In the genomic region with DNA sequence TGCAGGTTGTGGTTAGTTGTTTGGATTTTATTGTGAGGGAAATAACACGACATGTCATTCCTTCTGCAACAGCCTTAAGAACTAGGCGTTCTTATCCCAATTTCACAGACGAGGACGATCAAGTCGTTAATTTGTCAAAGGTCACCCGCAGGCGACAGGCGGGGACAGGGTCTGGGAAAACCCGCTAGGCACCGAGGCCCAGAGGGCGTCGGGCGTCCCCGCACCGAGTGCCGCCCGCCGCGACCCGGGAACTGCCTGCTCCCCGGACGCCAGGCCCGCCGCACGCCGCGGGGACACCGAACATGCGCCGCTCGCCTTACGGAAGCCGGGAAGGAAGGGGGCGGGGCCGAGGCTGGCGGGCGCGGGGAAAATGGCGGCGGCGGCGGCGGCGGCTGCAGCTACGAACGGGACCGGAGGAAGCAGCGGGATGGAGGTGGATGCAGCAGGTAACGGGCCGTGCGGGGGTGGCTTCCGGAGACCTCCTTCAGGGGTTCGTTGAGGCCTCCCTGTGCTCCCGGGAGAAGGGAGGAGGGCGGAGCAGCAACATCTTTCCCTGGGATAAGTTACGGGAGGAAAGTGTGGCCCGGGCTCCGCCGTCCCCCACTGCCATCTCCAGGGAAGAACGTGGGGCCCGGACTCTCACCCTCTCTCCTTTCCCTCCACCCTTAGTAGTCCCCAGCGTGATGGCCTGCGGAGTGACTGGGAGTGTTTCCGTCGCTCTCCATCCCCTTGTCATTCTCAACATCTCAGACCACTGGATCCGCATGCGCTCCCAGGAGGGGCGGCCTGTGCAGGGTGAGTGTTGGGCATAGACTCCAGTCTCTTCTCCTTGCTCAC, we compare ENCODE assay signal across 1 cellular context.
TF ChIP-seq lines count a peak whose summit lies in the region.

A gene (plus strand): TSS at position 349 of the 837 bp plus-strand sequence. CDS start 22 bp downstream, at position 371.

TF ChIP-seq in HepG2, 621 proteins besides CTCF, POLR2A, EP300 and RAD21 (continued from another document and continues in another):
- TF ChIP-seq ZNF75D (CRISPR knock-in tag; IDR thresholded peaks at IDR 0.05; ENCODE audit: borderline replicate concordance) (peak; percentile 87; the same call in 1 of the 2 replicates), PRMT3 (CRISPR knock-in tag; IDR thresholded peaks at IDR 0.05; ENCODE audit: borderline replicate concordance, low read depth) (peak; percentile 89; the same call in 1 of the 2 replicates), HCFC1 (IDR thresholded peaks at IDR 0.05; ENCODE audit: low read depth, low read length) (no peak), ZZZ3 (CRISPR knock-in tag; IDR thresholded peaks at IDR 0.05; ENCODE audit: borderline replicate concordance) (peak; percentile 75; the same call in 1 of the 2 replicates), PHF5A (CRISPR knock-in tag; IDR thresholded peaks at IDR 0.05; ENCODE audit: low read depth, unreplicated experiment) (peak; percentile 81), TBX3 (IDR thresholded peaks at IDR 0.05; ENCODE audit: borderline replicate concordance) (no peak), ZKSCAN5 (CRISPR knock-in tag; IDR thresholded peaks at IDR 0.05) (no peak), HNRNPK (IDR thresholded peaks at IDR 0.05; ENCODE audit: low read depth, low read length, poor library complexity, severe bottlenecking) (peak; percentile 42), ZNF660 (CRISPR knock-in tag; IDR thresholded peaks at IDR 0.05; ENCODE audit: borderline replicate concordance, low read depth) (no peak), NR2C2 (CRISPR knock-in tag; IDR thresholded peaks at IDR 0.05; ENCODE audit: borderline replicate concordance) (peak; percentile 92), ZNF367 (CRISPR knock-in tag; IDR thresholded peaks at IDR 0.05; ENCODE audit: borderline replicate concordance) (no peak), ZNF44 (CRISPR knock-in tag; IDR thresholded peaks at IDR 0.05) (no peak), ZBTB1 (CRISPR knock-in tag; IDR thresholded peaks at IDR 0.05; ENCODE audit: borderline replicate concordance) (peak; percentile 80; the same call in 1 of the 2 replicates), ADNP (CRISPR knock-in tag; IDR thresholded peaks at IDR 0.05) (no peak), GLI4 (CRISPR knock-in tag; IDR thresholded peaks at IDR 0.05; ENCODE audit: borderline replicate concordance) (peak; percentile 48; the same call in 1 of the 2 replicates), ZNF703 (CRISPR knock-in tag; IDR thresholded peaks at IDR 0.05; ENCODE audit: borderline replicate concordance) (peak; percentile 90; the same call in 1 of the 2 replicates), MED8 (CRISPR knock-in tag; IDR thresholded peaks at IDR 0.05; ENCODE audit: insufficient replicate concordance) (peak; percentile 95), MYC (CRISPR knock-in tag; IDR thresholded peaks at IDR 0.05; ENCODE audit: borderline replicate concordance) (peak; percentile 97), ZSCAN29 (CRISPR knock-in tag; conservative IDR thresholded peaks at IDR 0.05) (peak; percentile 72; the same call in 1 of the 2 replicates), PTBP1 (IDR thresholded peaks at IDR 0.05; ENCODE audit: low read depth, low read length, poor library complexity, severe bottlenecking) (no peak), KDM4B (CRISPR knock-in tag; IDR thresholded peaks at IDR 0.05) (no peak), RARG (CRISPR knock-in tag; IDR thresholded peaks at IDR 0.05; ENCODE audit: low read depth) (0 out of 2 replicates have a peak, but pooled peaks have one; percentile 76), ZNF24 (IDR thresholded peaks at IDR 0.05) (no peak), KLF16 (CRISPR knock-in tag; IDR thresholded peaks at IDR 0.05) (peak; percentile 91 to 95), FLYWCH1 (CRISPR knock-in tag; IDR thresholded peaks at IDR 0.05) (peak; percentile 85; the same call in 1 of the 2 replicates), SP1 (IDR thresholded peaks at IDR 0.05) (no peak), SP1 (CRISPR knock-in tag; IDR thresholded peaks at IDR 0.05) (peak; percentile 99), KLF12 (CRISPR knock-in tag; IDR thresholded peaks at IDR 0.05; ENCODE audit: borderline replicate concordance) (no peak), ZIK1 (CRISPR knock-in tag; IDR thresholded peaks at IDR 0.05; ENCODE audit: borderline replicate concordance, low read depth) (peak; percentile 80; the same call in 1 of the 2 replicates), ZNF782 (CRISPR knock-in tag; IDR thresholded peaks at IDR 0.05; ENCODE audit: borderline replicate concordance) (peak; percentile 94; the same call in 1 of the 2 replicates), ZNF292 (CRISPR knock-in tag; IDR thresholded peaks at IDR 0.05; ENCODE audit: borderline replicate concordance, low read depth) (no peak), NFYC (CRISPR knock-in tag; IDR thresholded peaks at IDR 0.05) (peak; percentile 52)
- TF ChIP-seq, protein P1, sequence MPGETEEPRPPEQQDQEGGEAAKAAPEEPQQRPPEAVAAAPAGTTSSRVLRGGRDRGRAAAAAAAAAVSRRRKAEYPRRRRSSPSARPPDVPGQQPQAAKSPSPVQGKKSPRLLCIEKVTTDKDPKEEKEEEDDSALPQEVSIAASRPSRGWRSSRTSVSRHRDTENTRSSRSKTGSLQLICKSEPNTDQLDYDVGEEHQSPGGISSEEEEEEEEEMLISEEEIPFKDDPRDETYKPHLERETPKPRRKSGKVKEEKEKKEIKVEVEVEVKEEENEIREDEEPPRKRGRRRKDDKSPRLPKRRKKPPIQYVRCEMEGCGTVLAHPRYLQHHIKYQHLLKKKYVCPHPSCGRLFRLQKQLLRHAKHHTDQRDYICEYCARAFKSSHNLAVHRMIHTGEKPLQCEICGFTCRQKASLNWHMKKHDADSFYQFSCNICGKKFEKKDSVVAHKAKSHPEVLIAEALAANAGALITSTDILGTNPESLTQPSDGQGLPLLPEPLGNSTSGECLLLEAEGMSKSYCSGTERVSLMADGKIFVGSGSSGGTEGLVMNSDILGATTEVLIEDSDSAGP (CRISPR knock-in tag; IDR thresholded peaks at IDR 0.05; ENCODE audit: borderline replicate concordance), result peak; percentile 97
- TF ChIP-seq, protein P2, sequence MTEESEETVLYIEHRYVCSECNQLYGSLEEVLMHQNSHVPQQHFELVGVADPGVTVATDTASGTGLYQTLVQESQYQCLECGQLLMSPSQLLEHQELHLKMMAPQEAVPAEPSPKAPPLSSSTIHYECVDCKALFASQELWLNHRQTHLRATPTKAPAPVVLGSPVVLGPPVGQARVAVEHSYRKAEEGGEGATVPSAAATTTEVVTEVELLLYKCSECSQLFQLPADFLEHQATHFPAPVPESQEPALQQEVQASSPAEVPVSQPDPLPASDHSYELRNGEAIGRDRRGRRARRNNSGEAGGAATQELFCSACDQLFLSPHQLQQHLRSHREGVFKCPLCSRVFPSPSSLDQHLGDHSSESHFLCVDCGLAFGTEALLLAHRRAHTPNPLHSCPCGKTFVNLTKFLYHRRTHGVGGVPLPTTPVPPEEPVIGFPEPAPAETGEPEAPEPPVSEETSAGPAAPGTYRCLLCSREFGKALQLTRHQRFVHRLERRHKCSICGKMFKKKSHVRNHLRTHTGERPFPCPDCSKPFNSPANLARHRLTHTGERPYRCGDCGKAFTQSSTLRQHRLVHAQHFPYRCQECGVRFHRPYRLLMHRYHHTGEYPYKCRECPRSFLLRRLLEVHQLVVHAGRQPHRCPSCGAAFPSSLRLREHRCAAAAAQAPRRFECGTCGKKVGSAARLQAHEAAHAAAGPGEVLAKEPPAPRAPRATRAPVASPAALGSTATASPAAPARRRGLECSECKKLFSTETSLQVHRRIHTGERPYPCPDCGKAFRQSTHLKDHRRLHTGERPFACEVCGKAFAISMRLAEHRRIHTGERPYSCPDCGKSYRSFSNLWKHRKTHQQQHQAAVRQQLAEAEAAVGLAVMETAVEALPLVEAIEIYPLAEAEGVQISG (CRISPR knock-in tag; IDR thresholded peaks at IDR 0.05), result peak; percentile 96
- TF ChIP-seq, protein P3, sequence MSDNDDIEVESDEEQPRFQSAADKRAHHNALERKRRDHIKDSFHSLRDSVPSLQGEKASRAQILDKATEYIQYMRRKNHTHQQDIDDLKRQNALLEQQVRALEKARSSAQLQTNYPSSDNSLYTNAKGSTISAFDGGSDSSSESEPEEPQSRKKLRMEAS (IDR thresholded peaks at IDR 0.05), result peak; percentile 98
- TF ChIP-seq, protein P4, sequence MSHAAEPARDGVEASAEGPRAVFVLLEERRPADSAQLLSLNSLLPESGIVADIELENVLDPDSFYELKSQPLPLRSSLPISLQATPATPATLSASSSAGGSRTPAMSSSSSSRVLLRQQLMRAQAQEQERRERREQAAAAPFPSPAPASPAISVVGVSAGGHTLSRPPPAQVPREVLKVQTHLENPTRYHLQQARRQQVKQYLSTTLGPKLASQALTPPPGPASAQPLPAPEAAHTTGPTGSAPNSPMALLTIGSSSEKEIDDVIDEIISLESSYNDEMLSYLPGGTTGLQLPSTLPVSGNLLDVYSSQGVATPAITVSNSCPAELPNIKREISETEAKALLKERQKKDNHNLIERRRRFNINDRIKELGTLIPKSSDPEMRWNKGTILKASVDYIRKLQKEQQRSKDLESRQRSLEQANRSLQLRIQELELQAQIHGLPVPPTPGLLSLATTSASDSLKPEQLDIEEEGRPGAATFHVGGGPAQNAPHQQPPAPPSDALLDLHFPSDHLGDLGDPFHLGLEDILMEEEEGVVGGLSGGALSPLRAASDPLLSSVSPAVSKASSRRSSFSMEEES (CRISPR knock-in tag; IDR thresholded peaks at IDR 0.05), result peak; percentile 76; the same call in 1 of the 2 replicates
- TF ChIP-seq, protein P5, sequence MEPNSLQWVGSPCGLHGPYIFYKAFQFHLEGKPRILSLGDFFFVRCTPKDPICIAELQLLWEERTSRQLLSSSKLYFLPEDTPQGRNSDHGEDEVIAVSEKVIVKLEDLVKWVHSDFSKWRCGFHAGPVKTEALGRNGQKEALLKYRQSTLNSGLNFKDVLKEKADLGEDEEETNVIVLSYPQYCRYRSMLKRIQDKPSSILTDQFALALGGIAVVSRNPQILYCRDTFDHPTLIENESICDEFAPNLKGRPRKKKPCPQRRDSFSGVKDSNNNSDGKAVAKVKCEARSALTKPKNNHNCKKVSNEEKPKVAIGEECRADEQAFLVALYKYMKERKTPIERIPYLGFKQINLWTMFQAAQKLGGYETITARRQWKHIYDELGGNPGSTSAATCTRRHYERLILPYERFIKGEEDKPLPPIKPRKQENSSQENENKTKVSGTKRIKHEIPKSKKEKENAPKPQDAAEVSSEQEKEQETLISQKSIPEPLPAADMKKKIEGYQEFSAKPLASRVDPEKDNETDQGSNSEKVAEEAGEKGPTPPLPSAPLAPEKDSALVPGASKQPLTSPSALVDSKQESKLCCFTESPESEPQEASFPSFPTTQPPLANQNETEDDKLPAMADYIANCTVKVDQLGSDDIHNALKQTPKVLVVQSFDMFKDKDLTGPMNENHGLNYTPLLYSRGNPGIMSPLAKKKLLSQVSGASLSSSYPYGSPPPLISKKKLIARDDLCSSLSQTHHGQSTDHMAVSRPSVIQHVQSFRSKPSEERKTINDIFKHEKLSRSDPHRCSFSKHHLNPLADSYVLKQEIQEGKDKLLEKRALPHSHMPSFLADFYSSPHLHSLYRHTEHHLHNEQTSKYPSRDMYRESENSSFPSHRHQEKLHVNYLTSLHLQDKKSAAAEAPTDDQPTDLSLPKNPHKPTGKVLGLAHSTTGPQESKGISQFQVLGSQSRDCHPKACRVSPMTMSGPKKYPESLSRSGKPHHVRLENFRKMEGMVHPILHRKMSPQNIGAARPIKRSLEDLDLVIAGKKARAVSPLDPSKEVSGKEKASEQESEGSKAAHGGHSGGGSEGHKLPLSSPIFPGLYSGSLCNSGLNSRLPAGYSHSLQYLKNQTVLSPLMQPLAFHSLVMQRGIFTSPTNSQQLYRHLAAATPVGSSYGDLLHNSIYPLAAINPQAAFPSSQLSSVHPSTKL (CRISPR knock-in tag; IDR thresholded peaks at IDR 0.05), result peak; percentile 44; the same call in 1 of the 2 replicates
- TF ChIP-seq, protein P6, sequence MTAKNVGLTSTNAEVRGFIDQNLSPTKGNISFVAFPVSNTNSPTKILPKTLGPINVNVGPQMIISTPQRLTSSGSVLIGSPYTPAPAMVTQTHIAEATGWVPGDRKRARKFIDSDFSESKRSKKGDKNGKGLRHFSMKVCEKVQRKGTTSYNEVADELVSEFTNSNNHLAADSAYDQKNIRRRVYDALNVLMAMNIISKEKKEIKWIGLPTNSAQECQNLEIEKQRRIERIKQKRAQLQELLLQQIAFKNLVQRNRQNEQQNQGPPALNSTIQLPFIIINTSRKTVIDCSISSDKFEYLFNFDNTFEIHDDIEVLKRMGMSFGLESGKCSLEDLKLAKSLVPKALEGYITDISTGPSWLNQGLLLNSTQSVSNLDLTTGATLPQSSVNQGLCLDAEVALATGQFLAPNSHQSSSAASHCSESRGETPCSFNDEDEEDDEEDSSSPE (CRISPR knock-in tag; IDR thresholded peaks at IDR 0.05), result peak; percentile 95
- TF ChIP-seq, protein P7, sequence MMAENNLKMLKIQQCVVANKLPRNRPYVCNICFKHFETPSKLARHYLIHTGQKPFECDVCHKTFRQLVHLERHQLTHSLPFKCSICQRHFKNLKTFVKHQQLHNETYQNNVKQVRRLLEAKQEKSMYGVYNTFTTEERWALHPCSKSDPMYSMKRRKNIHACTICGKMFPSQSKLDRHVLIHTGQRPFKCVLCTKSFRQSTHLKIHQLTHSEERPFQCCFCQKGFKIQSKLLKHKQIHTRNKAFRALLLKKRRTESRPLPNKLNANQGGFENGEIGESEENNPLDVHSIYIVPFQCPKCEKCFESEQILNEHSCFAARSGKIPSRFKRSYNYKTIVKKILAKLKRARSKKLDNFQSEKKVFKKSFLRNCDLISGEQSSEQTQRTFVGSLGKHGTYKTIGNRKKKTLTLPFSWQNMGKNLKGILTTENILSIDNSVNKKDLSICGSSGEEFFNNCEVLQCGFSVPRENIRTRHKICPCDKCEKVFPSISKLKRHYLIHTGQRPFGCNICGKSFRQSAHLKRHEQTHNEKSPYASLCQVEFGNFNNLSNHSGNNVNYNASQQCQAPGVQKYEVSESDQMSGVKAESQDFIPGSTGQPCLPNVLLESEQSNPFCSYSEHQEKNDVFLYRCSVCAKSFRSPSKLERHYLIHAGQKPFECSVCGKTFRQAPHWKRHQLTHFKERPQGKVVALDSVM (CRISPR knock-in tag; IDR thresholded peaks at IDR 0.05), result no peak; the same call in 1 of the 2 replicates
- TF ChIP-seq, protein P8, sequence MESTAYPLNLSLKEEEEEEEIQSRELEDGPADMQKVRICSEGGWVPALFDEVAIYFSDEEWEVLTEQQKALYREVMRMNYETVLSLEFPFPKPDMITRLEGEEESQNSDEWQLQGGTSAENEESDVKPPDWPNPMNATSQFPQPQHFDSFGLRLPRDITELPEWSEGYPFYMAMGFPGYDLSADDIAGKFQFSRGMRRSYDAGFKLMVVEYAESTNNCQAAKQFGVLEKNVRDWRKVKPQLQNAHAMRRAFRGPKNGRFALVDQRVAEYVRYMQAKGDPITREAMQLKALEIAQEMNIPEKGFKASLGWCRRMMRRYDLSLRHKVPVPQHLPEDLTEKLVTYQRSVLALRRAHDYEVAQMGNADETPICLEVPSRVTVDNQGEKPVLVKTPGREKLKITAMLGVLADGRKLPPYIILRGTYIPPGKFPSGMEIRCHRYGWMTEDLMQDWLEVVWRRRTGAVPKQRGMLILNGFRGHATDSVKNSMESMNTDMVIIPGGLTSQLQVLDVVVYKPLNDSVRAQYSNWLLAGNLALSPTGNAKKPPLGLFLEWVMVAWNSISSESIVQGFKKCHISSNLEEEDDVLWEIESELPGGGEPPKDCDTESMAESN (CRISPR knock-in tag; conservative IDR thresholded peaks at IDR 0.05), result peak; percentile 93; the same call in 1 of the 2 replicates
